Comparison of ENCODE assay signal across 1 cellular context in genomic region chr17:80453980-80454556, GRCh38.
TF ChIP-seq lines count a peak whose summit lies in the region.

No MANE protein-coding gene starts in this region.

TF ChIP-seq in A549, 52 proteins besides CTCF, POLR2A, EP300 and RAD21 (continued from another document):
- TF ChIP-seq, protein P1, sequence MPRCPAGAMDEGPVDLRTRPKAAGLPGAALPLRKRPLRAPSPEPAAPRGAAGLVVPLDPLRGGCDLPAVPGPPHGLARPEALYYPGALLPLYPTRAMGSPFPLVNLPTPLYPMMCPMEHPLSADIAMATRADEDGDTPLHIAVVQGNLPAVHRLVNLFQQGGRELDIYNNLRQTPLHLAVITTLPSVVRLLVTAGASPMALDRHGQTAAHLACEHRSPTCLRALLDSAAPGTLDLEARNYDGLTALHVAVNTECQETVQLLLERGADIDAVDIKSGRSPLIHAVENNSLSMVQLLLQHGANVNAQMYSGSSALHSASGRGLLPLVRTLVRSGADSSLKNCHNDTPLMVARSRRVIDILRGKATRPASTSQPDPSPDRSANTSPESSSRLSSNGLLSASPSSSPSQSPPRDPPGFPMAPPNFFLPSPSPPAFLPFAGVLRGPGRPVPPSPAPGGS (IDR thresholded peaks at IDR 0.05) = no peak
- TF ChIP-seq JUN (IDR thresholded peaks at IDR 0.05) = no peak
- TF ChIP-seq MAZ (IDR thresholded peaks at IDR 0.05; ENCODE audit: borderline replicate concordance, low read depth, low read length) = no peak
- 0 out of 2 replicates have a peak, but pooled peaks have one; percentile 27 for TF ChIP-seq RARB (CRISPR knock-in tag; IDR thresholded peaks at IDR 0.05)
- no peak for TF ChIP-seq SREBF2 (IDR thresholded peaks at IDR 0.05)
- TF ChIP-seq HOXA7 (CRISPR knock-in tag; IDR thresholded peaks at IDR 0.05) = 0 out of 2 replicates have a peak, but pooled peaks have one; percentile 60
- no peak for TF ChIP-seq EHMT2 (IDR thresholded peaks at IDR 0.05; ENCODE audit: low read depth)
- TF ChIP-seq ZC3H11A (IDR thresholded peaks at IDR 0.05) = no peak
- peak; percentile 97; the same call in 1 of the 2 replicates for TF ChIP-seq TFCP2L1 (CRISPR knock-in tag; IDR thresholded peaks at IDR 0.05)
- no peak for TF ChIP-seq GATA3 (IDR thresholded peaks at IDR 0.05; ENCODE audit: borderline replicate concordance)
- TF ChIP-seq, protein P2, sequence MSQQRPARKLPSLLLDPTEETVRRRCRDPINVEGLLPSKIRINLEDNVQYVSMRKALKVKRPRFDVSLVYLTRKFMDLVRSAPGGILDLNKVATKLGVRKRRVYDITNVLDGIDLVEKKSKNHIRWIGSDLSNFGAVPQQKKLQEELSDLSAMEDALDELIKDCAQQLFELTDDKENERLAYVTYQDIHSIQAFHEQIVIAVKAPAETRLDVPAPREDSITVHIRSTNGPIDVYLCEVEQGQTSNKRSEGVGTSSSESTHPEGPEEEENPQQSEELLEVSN (IDR thresholded peaks at IDR 0.05; ENCODE audit: borderline replicate concordance, low read depth) = no peak
- no peak for TF ChIP-seq USF2 (IDR thresholded peaks at IDR 0.05)
- no peak for TF ChIP-seq MAFK (IDR thresholded peaks at IDR 0.05; ENCODE audit: partially characterized antibody)
- TF ChIP-seq FOXS1 (CRISPR knock-in tag; IDR thresholded peaks at IDR 0.05) = no peak
- no peak for TF ChIP-seq REST (IDR thresholded peaks at IDR 0.05)
- no peak; the same call in 1 of the 2 replicates for TF ChIP-seq PHF8 (IDR thresholded peaks at IDR 0.05; ENCODE audit: borderline replicate concordance, low read depth)
- no peak for TF ChIP-seq ZSCAN20 (CRISPR knock-in tag; IDR thresholded peaks at IDR 0.05)
- no peak for TF ChIP-seq NFE2L2 (conservative IDR thresholded peaks at IDR 0.05; ENCODE audit: low read length)
- TF ChIP-seq, protein P3, sequence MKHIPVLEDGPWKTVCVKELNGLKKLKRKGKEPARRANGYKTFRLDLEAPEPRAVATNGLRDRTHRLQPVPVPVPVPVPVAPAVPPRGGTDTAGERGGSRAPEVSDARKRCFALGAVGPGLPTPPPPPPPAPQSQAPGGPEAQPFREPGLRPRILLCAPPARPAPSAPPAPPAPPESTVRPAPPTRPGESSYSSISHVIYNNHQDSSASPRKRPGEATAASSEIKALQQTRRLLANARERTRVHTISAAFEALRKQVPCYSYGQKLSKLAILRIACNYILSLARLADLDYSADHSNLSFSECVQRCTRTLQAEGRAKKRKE (CRISPR knock-in tag; IDR thresholded peaks at IDR 0.05; ENCODE audit: low read depth) = no peak
- no peak for TF ChIP-seq RCOR1 (IDR thresholded peaks at IDR 0.05; ENCODE audit: low read depth, low read length)
- no peak for TF ChIP-seq FOSL2 (IDR thresholded peaks at IDR 0.05)
- TF ChIP-seq FOSL2 (CRISPR knock-in tag; IDR thresholded peaks at IDR 0.05) = no peak; the same call in 1 of the 2 replicates
- TF ChIP-seq CHD4 (IDR thresholded peaks at IDR 0.05; ENCODE audit: borderline replicate concordance) = 0 out of 2 replicates have a peak, but pooled peaks have one; percentile 8
- no peak for TF ChIP-seq BHLHE40 (IDR thresholded peaks at IDR 0.05; ENCODE audit: low read depth, low read length)
- no peak for TF ChIP-seq SMC3 (IDR thresholded peaks at IDR 0.05)
- TF ChIP-seq CBX2 (IDR thresholded peaks at IDR 0.05; ENCODE audit: borderline replicate concordance, low read depth) = no peak
- TF ChIP-seq HMGXB4 (CRISPR knock-in tag; IDR thresholded peaks at IDR 0.05; ENCODE audit: borderline replicate concordance) = 0 out of 2 replicates have a peak, but pooled peaks have one; percentile 71
- peak; percentile 78; the same call in 1 of the 2 replicates for TF ChIP-seq HDAC2 (IDR thresholded peaks at IDR 0.05)
- peak; percentile 82; the same call in 1 of the 2 replicates for TF ChIP-seq HOXB5 (CRISPR knock-in tag; IDR thresholded peaks at IDR 0.05)
- no peak for TF ChIP-seq ZFP36 (IDR thresholded peaks at IDR 0.05; ENCODE audit: borderline replicate concordance, partially characterized antibody)
- TF ChIP-seq ELK1 (IDR thresholded peaks at IDR 0.05; ENCODE audit: low read depth, low read length) = no peak
- no peak for TF ChIP-seq ZNF302 (CRISPR knock-in tag; IDR thresholded peaks at IDR 0.05)
- TF ChIP-seq RFX5 (IDR thresholded peaks at IDR 0.05) = no peak
- TF ChIP-seq KDM5A (IDR thresholded peaks at IDR 0.05) = no peak
- no peak for TF ChIP-seq JUNB (IDR thresholded peaks at IDR 0.05)
- no peak for TF ChIP-seq CHD2 (IDR thresholded peaks at IDR 0.05; ENCODE audit: low read length, partially characterized antibody)
- no peak for TF ChIP-seq CEBPB (IDR thresholded peaks at IDR 0.05)
- TF ChIP-seq HEYL (CRISPR knock-in tag; IDR thresholded peaks at IDR 0.05) = no peak
- TF ChIP-seq RNF2 (IDR thresholded peaks at IDR 0.05; ENCODE audit: borderline replicate concordance, low read depth) = 0 out of 2 replicates have a peak, but pooled peaks have one; percentile 64
- TF ChIP-seq, protein P4, sequence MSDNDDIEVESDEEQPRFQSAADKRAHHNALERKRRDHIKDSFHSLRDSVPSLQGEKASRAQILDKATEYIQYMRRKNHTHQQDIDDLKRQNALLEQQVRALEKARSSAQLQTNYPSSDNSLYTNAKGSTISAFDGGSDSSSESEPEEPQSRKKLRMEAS (IDR thresholded peaks at IDR 0.05) = no peak
- TF ChIP-seq NPAS2 (CRISPR knock-in tag; IDR thresholded peaks at IDR 0.05; ENCODE audit: borderline replicate concordance) = no peak
- no peak for TF ChIP-seq NR3C1 (IDR thresholded peaks at IDR 0.05)
- no peak for TF ChIP-seq ESRRA (IDR thresholded peaks at IDR 0.05; ENCODE audit: borderline replicate concordance, low read length)
- TF ChIP-seq MYC (IDR thresholded peaks at IDR 0.05; ENCODE audit: borderline replicate concordance, low read length) = no peak
